9 cellular contexts compared by ENCODE assay signal in the genomic region with DNA sequence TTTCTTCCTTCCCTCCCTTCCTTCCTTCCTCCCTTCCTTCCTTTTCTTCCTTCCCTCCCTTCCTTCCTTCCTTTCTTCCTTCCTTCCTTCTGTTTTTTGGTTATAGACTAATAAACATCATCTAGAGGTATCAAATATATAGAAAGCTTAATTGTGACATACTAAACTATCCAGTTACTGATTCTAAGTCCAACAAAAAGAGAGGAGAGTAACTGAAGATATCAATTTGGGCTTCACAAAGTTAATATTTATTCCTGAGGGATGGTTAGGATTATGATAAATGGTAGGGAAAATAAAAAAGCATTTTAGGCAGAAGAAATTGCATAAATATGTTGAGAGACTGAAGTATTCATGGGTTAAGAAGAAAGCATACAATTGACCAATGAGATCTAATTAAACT. TPM values are rescaled to one million over a fixed set of nuclear protein-coding genes. Genes with fewer than 3 reads are reported as not detected.
"Had no signal": no experiment of that assay in that cellular context is flagged by ENCODE, and none has a peak within 500 bp of the region (broad histone marks: within the 10 kb centered on the region; RNA-seq: fewer than 3 reads in every experiment).

No MANE protein-coding gene starts in this region.

- H3K27ac Mint-ChIP-seq: H9, HFFc6 had no signal

- FAIRE-seq: H1 had no signal

- ATAC-seq: HCT116 had no signal

- H3K9me3 ChIP-seq: HAP-1 had no signal

- H3K4me3 Mint-ChIP-seq: H9, HFFc6 had no signal

- H3K4me1 ChIP-seq: HAP-1 had no signal

- H2AFZ ChIP-seq: GM23248 had no signal

- H3K9ac ChIP-seq: GM23248 had no signal

- H3K4me3 ChIP-seq: GM23248, HAP-1 had no signal

- H3K9me3 Mint-ChIP-seq: H9, HFFc6 had no signal

- H3K36me3 ChIP-seq: HAP-1 had no signal

- H3K27ac ChIP-seq: GM23248 had no signal

- DNase-seq: GOT3, H7, H9, HCEC 1CT, HFFc6 had no signal

RNA-seq across cellular contexts. Expression of a gene that starts 7.8 kb away (rescaled TPM):
- total RNA-seq: H1, H9 had no signal
- polyA plus RNA-seq: GM23248, H1 had no signal
